1 cellular context compared by ENCODE assay signal in the genomic region with DNA sequence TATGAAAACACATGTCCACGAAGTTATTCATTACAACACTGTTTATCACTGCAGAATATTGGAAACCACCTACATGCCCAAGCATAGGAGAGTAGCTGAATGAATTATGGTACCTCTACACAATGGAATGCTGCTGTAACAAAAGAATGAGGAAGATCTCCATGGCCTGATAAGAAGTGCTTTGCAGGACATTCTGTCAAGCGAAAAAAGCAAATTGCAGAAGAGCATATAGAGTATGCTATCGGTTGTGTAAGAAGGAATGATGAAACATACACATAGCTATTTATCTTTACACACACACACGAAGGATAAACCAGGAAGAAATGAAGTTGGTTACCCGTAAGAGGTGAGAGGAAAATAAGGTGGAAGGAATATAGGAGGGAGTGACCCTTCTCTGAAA.
TF ChIP-seq lines count a peak whose summit lies in the region.

No MANE protein-coding gene starts in this region.

TF ChIP-seq in K562, 482 proteins besides CTCF, POLR2A, EP300 and RAD21 (continued from another document):
- TF ChIP-seq, protein P1, sequence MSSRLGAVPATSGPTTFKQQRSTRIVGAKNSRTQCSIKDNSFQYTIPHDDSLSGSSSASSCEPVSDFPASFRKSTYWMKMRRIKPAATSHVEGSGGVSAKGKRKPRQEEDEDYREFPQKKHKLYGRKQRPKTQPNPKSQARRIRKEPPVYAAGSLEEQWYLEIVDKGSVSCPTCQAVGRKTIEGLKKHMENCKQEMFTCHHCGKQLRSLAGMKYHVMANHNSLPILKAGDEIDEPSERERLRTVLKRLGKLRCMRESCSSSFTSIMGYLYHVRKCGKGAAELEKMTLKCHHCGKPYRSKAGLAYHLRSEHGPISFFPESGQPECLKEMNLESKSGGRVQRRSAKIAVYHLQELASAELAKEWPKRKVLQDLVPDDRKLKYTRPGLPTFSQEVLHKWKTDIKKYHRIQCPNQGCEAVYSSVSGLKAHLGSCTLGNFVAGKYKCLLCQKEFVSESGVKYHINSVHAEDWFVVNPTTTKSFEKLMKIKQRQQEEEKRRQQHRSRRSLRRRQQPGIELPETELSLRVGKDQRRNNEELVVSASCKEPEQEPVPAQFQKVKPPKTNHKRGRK (tag; IDR thresholded peaks at IDR 0.05) = no peak
- TF ChIP-seq KLF13 (tag; IDR thresholded peaks at IDR 0.05; ENCODE audit: borderline replicate concordance, low read depth) = no peak
- TF ChIP-seq CEBPB (tag; IDR thresholded peaks at IDR 0.05) = peak; percentile 84
- peak; percentile 84 for TF ChIP-seq SOX6 (IDR thresholded peaks at IDR 0.05)
- TF ChIP-seq CEBPG (CRISPR knock-in tag; IDR thresholded peaks at IDR 0.05) = no peak
- TF ChIP-seq CEBPG (tag; conservative IDR thresholded peaks at IDR 0.05 in 1 of 2, IDR thresholded peaks at IDR 0.05 in 1 of 2) = peak in 1 of 2 experiments; percentile 78; a peak in 2 of 4 replicates
- no peak for TF ChIP-seq LCOR (CRISPR knock-in tag; IDR thresholded peaks at IDR 0.05)
- TF ChIP-seq TCF3 (CRISPR knock-in tag; IDR thresholded peaks at IDR 0.05) = peak; percentile 28; the same call in 1 of the 2 replicates
- TF ChIP-seq ILF3 (IDR thresholded peaks at IDR 0.05; ENCODE audit: borderline replicate concordance) = no peak
